In the genomic region with DNA sequence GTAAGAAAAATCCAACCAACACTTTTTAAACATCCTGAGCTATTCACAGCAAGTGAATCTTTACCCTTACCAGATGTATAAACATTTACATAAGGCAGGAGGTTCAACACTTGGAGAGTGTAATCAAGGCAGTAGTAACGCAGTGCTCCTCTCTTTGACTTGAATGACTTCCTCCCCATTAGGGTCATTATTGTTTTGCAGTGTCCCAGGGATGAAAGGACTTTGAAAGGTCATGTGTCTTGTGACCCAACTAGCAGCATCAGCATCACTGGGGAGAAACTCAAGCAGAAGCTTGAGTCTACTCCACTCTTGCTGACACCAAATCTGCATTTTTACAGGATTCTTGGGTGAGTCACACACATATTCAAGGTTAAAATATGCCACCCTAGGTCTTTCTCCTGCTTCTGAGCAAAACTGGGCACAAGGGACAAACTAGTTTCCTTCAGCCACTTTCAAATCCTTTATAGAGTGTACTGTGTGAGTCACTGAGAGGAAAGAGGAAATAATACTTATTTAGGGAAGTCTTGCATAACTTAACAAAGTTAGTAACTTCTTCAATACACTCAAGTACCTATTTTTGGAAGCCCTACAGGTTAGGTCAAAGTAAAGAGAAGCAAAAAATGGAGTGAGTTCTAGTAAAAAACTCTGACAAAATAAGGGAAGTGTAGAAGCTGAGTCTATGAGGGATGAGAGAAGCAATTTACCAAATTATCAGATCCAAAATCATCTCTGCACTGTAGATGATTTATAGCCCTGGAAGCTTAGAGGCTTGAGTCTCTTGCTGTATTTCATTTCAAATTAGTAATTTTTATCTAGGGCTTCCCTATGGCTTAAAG, we compare ENCODE assay signal across 8 cellular contexts. TPM values are rescaled to one million over a fixed set of nuclear protein-coding genes. Genes with fewer than 3 reads are reported as not detected.
A peak's percentile ranks its signal among the peaks of the same experiment; 100 is the strongest.
DNase-seq lines count a peak whose midpoint lies in the region; ATAC-seq and TF ChIP-seq lines count a peak whose summit lies in the region.

No MANE protein-coding gene starts in this region.

- no TSS peak for BruUV-seq in PC-9 (replicated peaks; lab: Mats Ljungman, UMichigan)

- H3K27ac Mint-ChIP-seq in activated naive CD4-positive, alpha-beta T cell treated with anti-CD3 and anti-CD28 coated beads, Interleukin-2, amount 10 ng/mL, durations not matched to agents 7 days and 5 days, result peak overlapping the region; percentile 70
- peak overlapping the region; percentile 7 for H3K27ac Mint-ChIP-seq in progenitor cell of endocrine pancreas

- no peaks in the 10 kb centered on the region for H3K36me3 ChIP-seq in PC-9 (ENCODE audit: low read depth)
- H3K36me3 ChIP-seq in esophagus muscularis mucosa, result no peaks in the 10 kb centered on the region

- no peaks in the 10 kb centered on the region for H3K79me2 ChIP-seq in PC-9 (ENCODE audit: low read depth)

- H3K4me1 Mint-ChIP-seq in activated naive CD4-positive, alpha-beta T cell treated with anti-CD3 and anti-CD28 coated beads, Interleukin-2, amount 10 ng/mL, durations not matched to agents 7 days and 5 days, result peaks cover 46% of the 10 kb centered on the region
- peaks cover 16% of the 10 kb centered on the region for H3K4me1 Mint-ChIP-seq in progenitor cell of endocrine pancreas (ENCODE audit: low read depth)

- peaks cover 42% of the 10 kb centered on the region for H3K4me1 ChIP-seq in PC-9 (replicated peaks; ENCODE audit: insufficient read depth)
- peaks cover 15 to 27% (median 24%) of the 10 kb centered on the region in 4 donors for H3K4me1 ChIP-seq in esophagus muscularis mucosa

- whole genome bisulfite sequencing in esophagus muscularis mucosa, result 12% methylated on average over 1 of the region's 1 CpG

- H3F3A ChIP-seq in PC-9 (ENCODE audit: insufficient read depth, low read depth), result peaks cover 38% of the 10 kb centered on the region

- no peak overlapping the region for H2AFZ ChIP-seq in PC-9

- DNase-seq in activated naive CD4-positive, alpha-beta T cell treated with anti-CD3 and anti-CD28 coated beads, Interleukin-2, amount 10 ng/mL, durations not matched to agents 7 days and 5 days, result no peak
- no peak for DNase-seq in activated naive CD4-positive, alpha-beta T cell (lab: John Stamatoyannopoulos, UW)
- DNase-seq in PC-9 (peak; percentile 57 to 100), esophagus muscularis mucosa (ENCODE audit: extremely low spot score) (no peak), progenitor cell of endocrine pancreas (ENCODE audit: low spot score, unreplicated experiment) (no peak), HUDEP-2 (lab: John Stamatoyannopoulos, UW; ENCODE audit: unreplicated experiment in 76 of 76) (no peak)
- DNase-seq in stimulated activated CD4-positive, alpha-beta T cell treated with anti-CD3 and anti-CD28 coated beads, Interleukin-1b, Interleukin-23, amount 100 ng/mL, for 48 hours, result no peak

- TF ChIP-seq EP300 in esophagus muscularis mucosa (IDR thresholded peaks at IDR 0.05), result no peak

- H3K27me3 Mint-ChIP-seq in activated naive CD4-positive, alpha-beta T cell treated with anti-CD3 and anti-CD28 coated beads, Interleukin-2, amount 10 ng/mL, durations not matched to agents 7 days and 5 days, result peaks cover 3% of the 10 kb centered on the region
- peaks cover 4% of the 10 kb centered on the region for H3K27me3 Mint-ChIP-seq in progenitor cell of endocrine pancreas

- no peak for TF ChIP-seq POLR2A in esophagus muscularis mucosa (IDR thresholded peaks at IDR 0.05; ENCODE audit: low read depth)

- peaks cover 11% of the 10 kb centered on the region for H3K9me3 ChIP-seq in PC-9 (ENCODE audit: insufficient read depth, low read depth)
- H3K9me3 ChIP-seq in esophagus muscularis mucosa, result no peaks in the 10 kb centered on the region

- H3K36me3 Mint-ChIP-seq in activated naive CD4-positive, alpha-beta T cell treated with anti-CD3 and anti-CD28 coated beads, Interleukin-2, amount 10 ng/mL, durations not matched to agents 7 days and 5 days, result peaks cover 31% of the 10 kb centered on the region
- H3K36me3 Mint-ChIP-seq in progenitor cell of endocrine pancreas (ENCODE audit: insufficient read depth), result no peaks in the 10 kb centered on the region

- no peaks in the 10 kb centered on the region for H4K20me1 ChIP-seq in PC-9 (ENCODE audit: insufficient read depth)

- H3K4me3 ChIP-seq in PC-9, result no peak overlapping the region
- H3K4me3 ChIP-seq in esophagus muscularis mucosa, result no peak overlapping the region

- POLR2A ChIA-PET in PC-9 (lab: Charles Lee; ENCODE audit: unreplicated experiment), result no interaction called here

- peak; percentile 90 for ATAC-seq in HG02973 (IDR thresholded peaks at IDR 0.05; ENCODE audit: unreplicated experiment)

- no peaks in the 10 kb centered on the region for H3K9me2 ChIP-seq in PC-9 (ENCODE audit: insufficient read depth)

- TF ChIP-seq CTCF in PC-9 (conservative IDR thresholded peaks at IDR 0.05), result no peak
- no peak for TF ChIP-seq CTCF in esophagus muscularis mucosa (IDR thresholded peaks at IDR 0.05)
- no peak for TF ChIP-seq CTCF in progenitor cell of endocrine pancreas (IDR thresholded peaks at IDR 0.05; ENCODE audit: unreplicated experiment)

- H3K4me2 ChIP-seq in PC-9, result peak overlapping the region; percentile 48

- H3K27me3 ChIP-seq in PC-9 (ENCODE audit: insufficient read depth, low read depth), result no peaks in the 10 kb centered on the region
- no peaks in the 10 kb centered on the region for H3K27me3 ChIP-seq in esophagus muscularis mucosa

- intact Hi-C loops in PC-9 (cut with micrococcal nuclease; ENCODE audit: unreplicated experiment), result loop anchor here (1.0 to 2.0 kb wide), 2 partner anchors 15 kb away; no protein-coding TSS in a partner anchor
- intact Hi-C loops in esophagus muscularis mucosa (cut with DNase I), result no loop called here

- no peak overlapping the region for H3K4me3 Mint-ChIP-seq in activated naive CD4-positive, alpha-beta T cell treated with anti-CD3 and anti-CD28 coated beads, Interleukin-2, amount 10 ng/mL, durations not matched to agents 7 days and 5 days
- no peak overlapping the region for H3K4me3 Mint-ChIP-seq in progenitor cell of endocrine pancreas (ENCODE audit: low read depth)

- peak overlapping the region; percentile 79 for H3K27ac ChIP-seq in PC-9
- peak overlapping the region in 3 of 4 donors; percentile 31 to 60 (median 56) for H3K27ac ChIP-seq in esophagus muscularis mucosa (replicated peaks in 1 of 4)

- peaks cover 10% of the 10 kb centered on the region for H3K9me3 Mint-ChIP-seq in activated naive CD4-positive, alpha-beta T cell treated with anti-CD3 and anti-CD28 coated beads, Interleukin-2, amount 10 ng/mL, durations not matched to agents 7 days and 5 days
- H3K9me3 Mint-ChIP-seq in progenitor cell of endocrine pancreas (ENCODE audit: low read depth), result peaks cover 3% of the 10 kb centered on the region

- CTCF ChIA-PET in activated naive CD4-positive, alpha-beta T cell treated with anti-CD3 and anti-CD28 coated beads, Interleukin-2, amount 10 ng/mL, durations not matched to agents 7 days and 5 days (lab: Charles Lee), result interaction anchor here (0.7 to 1.3 kb wide), 3 partner anchors 10 to 64 kb away, joined by 3 to 4 read pairs (median 3); no protein-coding TSS in a partner anchor
- CTCF ChIA-PET in PC-9 (lab: Charles Lee), result interaction anchor here (0.6 kb wide), 1 partner anchor 46 kb away, joined by 3 read pairs; no protein-coding TSS in a partner anchor

RNA-seq across cellular contexts. Expression of a gene that starts 51.0 kb away (rescaled TPM):
- total RNA-seq in PC-9 (2021) (52.0 and 64.1 TPM in 2 replicates), esophagus muscularis mucosa (10 to 100 TPM; 14.5 to 23.2 (median 17.8) TPM), progenitor cell of endocrine pancreas (75.7 and 79.1 TPM in 2 replicates)

Comparison
In these comparisons a context has a peak if more than half of its experiments do, and no peak if none do; other contexts are left out.
1. DNase-seq: peak in PC-9 (2 of 2); none in activated naive CD4-positive, alpha-beta T cell treated with anti-CD3 and anti-CD28 coated beads, Interleukin-2, amount 10 ng/mL, durations not matched to agents 7 days and 5 days (single experiment), activated naive CD4-positive, alpha-beta T cell (0 of 4), esophagus muscularis mucosa (single experiment), progenitor cell of endocrine pancreas (single experiment), HUDEP-2 (0 of 76) and stimulated activated CD4-positive, alpha-beta T cell treated with anti-CD3 and anti-CD28 coated beads, Interleukin-1b, Interleukin-23, amount 100 ng/mL, for 48 hours (single experiment).